8 cellular contexts compared by ENCODE assay signal in the genomic region with DNA sequence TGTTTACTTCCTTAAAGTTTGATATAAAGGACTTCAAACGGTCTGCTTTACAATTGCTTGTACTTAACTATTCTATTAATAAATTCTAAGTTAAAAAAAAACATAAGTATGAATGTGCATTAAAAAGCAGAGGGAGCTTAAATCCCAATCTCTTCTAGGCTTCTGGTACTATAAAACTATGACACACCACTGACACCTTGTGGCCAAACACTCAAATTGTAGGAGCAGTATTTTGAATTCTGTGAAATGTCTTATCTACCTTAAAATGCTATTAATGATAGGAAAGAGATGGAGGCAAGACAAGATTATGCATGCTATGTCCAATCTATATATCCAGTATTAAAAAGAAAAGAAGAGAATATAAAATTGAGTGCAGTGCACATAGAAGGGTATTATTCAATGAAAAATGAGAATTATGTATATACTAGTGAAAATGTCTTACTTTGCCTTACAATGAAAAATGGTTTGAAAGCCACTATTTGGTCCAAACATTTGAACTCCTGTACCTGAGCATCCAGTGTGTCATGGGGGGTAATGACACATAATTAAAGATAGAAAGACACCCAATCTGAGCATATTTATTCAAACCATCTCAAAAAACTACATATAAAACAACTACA.
DNase-seq lines count a peak whose midpoint lies in the region; TF ChIP-seq lines count a peak whose summit lies in the region.

No MANE protein-coding gene starts in this region.

- H3K9me3 Mint-ChIP-seq in activated CD4-positive, alpha-beta T cell treated with anti-CD3 and anti-CD28 coated beads, Interleukin-2, amount 10 ng/mL, durations not matched to agents 7 days and 5 days = peaks cover 2% of the 10 kb centered on the region
- no peaks in the 10 kb centered on the region for H3K9me3 Mint-ChIP-seq in glutamatergic neuron (ENCODE audit: unreplicated experiment)

- peaks cover 25% of the 10 kb centered on the region for H3K36me3 Mint-ChIP-seq in activated CD4-positive, alpha-beta T cell treated with anti-CD3 and anti-CD28 coated beads, Interleukin-2, amount 10 ng/mL, durations not matched to agents 7 days and 5 days (ENCODE audit: low read depth)
- no peaks in the 10 kb centered on the region for H3K36me3 Mint-ChIP-seq in glutamatergic neuron (ENCODE audit: unreplicated experiment)

- DNase-seq in AG08395 (ENCODE audit: low spot score) (peak; percentile 41), NCI-H226 (peak; percentile 7), glutamatergic neuron (no peak), HPDE6-E6E7 (ENCODE audit: extremely low spot score) (no peak), OCI-M2 (lab: John Stamatoyannopoulos, UW; ENCODE audit: unreplicated experiment) (no peak)
- DNase-seq in activated CD4-positive, alpha-beta T cell treated with anti-CD3 and anti-CD28 coated beads, Interleukin-2, amount 10 ng/mL, durations not matched to agents 7 days and 5 days = peak; percentile 71
- DNase-seq in stimulated activated CD4-positive, alpha-beta T cell treated with anti-CD3 and anti-CD28 coated beads, Interleukin-2, amount 100 ng/mL, for 4 hours (ENCODE audit: low read depth) = peak; percentile 25

- H3K4me3 Mint-ChIP-seq in activated CD4-positive, alpha-beta T cell treated with anti-CD3 and anti-CD28 coated beads, Interleukin-2, amount 10 ng/mL, durations not matched to agents 7 days and 5 days = no peak overlapping the region
- H3K4me3 Mint-ChIP-seq in glutamatergic neuron (ENCODE audit: unreplicated experiment) = no peak overlapping the region

- H3K27ac Mint-ChIP-seq in activated CD4-positive, alpha-beta T cell treated with anti-CD3 and anti-CD28 coated beads, Interleukin-2, amount 10 ng/mL, durations not matched to agents 7 days and 5 days = no peak overlapping the region
- H3K27ac Mint-ChIP-seq in glutamatergic neuron (ENCODE audit: unreplicated experiment) = no peak overlapping the region

- POLR2A ChIA-PET in activated CD4-positive, alpha-beta T cell treated with anti-CD3 and anti-CD28 coated beads, Interleukin-2, amount 10 ng/mL, durations not matched to agents 7 days and 5 days (lab: Charles Lee) = interaction anchor here (0.7 kb wide), 1 partner anchor 474 kb away, joined by 3 read pairs; no protein-coding TSS in a partner anchor

- no peaks in the 10 kb centered on the region for H3K4me1 Mint-ChIP-seq in activated CD4-positive, alpha-beta T cell treated with anti-CD3 and anti-CD28 coated beads, Interleukin-2, amount 10 ng/mL, durations not matched to agents 7 days and 5 days
- peaks cover 4% of the 10 kb centered on the region for H3K4me1 Mint-ChIP-seq in glutamatergic neuron (ENCODE audit: low read depth, unreplicated experiment)

- no peaks in the 10 kb centered on the region for H3K27me3 Mint-ChIP-seq in activated CD4-positive, alpha-beta T cell treated with anti-CD3 and anti-CD28 coated beads, Interleukin-2, amount 10 ng/mL, durations not matched to agents 7 days and 5 days
- no peaks in the 10 kb centered on the region for H3K27me3 Mint-ChIP-seq in glutamatergic neuron (ENCODE audit: unreplicated experiment)

- peak; percentile 56 for TF ChIP-seq CTCF in GM12873 (IDR thresholded peaks at IDR 0.05; ENCODE audit: insufficient read depth, low read depth, low read length, missing control alignments)
- TF ChIP-seq CTCF in glutamatergic neuron (IDR thresholded peaks at IDR 0.05; ENCODE audit: partially characterized antibody, unreplicated experiment) = peak; percentile 92

- CTCF ChIA-PET in activated CD4-positive, alpha-beta T cell treated with anti-CD3 and anti-CD28 coated beads, Interleukin-2, amount 10 ng/mL, durations not matched to agents 7 days and 5 days (lab: Charles Lee) = interaction anchor here (0.6 to 1.0 kb wide), 4 partner anchors 177 to 212 kb away, joined by 3 to 5 read pairs (median 4); no protein-coding TSS in a partner anchor

Comparison
In these comparisons a context has a peak if more than half of its experiments do, and no peak if none do; other contexts are left out.
1. DNase-seq: peak in AG08395 (single experiment), NCI-H226 (single experiment), activated CD4-positive, alpha-beta T cell treated with anti-CD3 and anti-CD28 coated beads, Interleukin-2, amount 10 ng/mL, durations not matched to agents 7 days and 5 days (single experiment) and stimulated activated CD4-positive, alpha-beta T cell treated with anti-CD3 and anti-CD28 coated beads, Interleukin-2, amount 100 ng/mL, for 4 hours (single experiment); none in glutamatergic neuron (single experiment), HPDE6-E6E7 (single experiment) and OCI-M2 (single experiment).